Comparison of ENCODE assay signal across 1 cellular context in the genomic region with DNA sequence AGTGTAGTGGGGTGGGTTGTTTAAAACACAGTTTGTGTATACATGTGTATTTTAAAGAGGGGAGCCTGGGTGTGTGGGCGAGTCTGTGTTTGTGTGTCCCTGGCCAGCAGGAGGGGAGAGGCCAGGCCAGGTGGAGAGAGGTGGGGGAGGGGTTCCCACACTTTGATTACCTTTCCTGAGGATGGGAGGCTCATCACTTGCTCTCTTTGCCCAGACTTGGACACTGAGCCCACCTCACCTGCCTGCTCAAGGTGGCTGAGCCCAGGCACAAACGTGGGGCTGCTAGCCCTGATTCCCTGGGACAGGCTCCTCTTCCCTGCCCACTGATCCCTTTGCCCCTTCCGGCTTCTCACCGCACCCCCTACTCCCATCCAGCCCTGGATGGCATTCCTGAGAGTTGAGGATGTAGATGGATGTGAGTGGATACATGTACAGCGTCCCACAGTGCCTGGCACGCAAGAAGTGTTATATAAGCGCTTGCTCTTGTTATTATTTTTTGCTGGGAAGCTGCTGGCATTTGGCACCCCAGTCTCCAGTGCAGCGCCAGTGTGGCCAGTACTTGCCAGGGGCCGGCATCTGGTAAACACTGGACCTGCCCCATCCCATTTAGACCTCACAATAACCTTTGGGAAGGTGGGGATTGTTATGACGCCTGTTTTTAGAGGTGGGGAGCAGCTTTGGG.
A peak's percentile ranks its signal among the peaks of the same experiment; 100 is the strongest.
TF ChIP-seq lines count a peak whose summit lies in the region.

No MANE protein-coding gene starts in this region.

TF ChIP-seq in HepG2, 621 proteins besides CTCF, POLR2A, EP300 and RAD21 (continued from another document and continues in another):
- peak; percentile 60 for TF ChIP-seq ZNF687 (CRISPR knock-in tag; IDR thresholded peaks at IDR 0.05)
- no peak for TF ChIP-seq NR2F6 (IDR thresholded peaks at IDR 0.05)
- TF ChIP-seq NR2F6 (CRISPR knock-in tag; IDR thresholded peaks at IDR 0.05) = 0 out of 2 replicates have a peak, but pooled peaks have one; percentile 8
- peak; percentile 40; the same call in 1 of the 2 replicates for TF ChIP-seq SAP130 (CRISPR knock-in tag; IDR thresholded peaks at IDR 0.05; ENCODE audit: low read depth)
- TF ChIP-seq HNF4A (CRISPR knock-in tag; IDR thresholded peaks at IDR 0.05) = no peak
- TF ChIP-seq ZNF678 (CRISPR knock-in tag; IDR thresholded peaks at IDR 0.05) = 0 out of 2 replicates have a peak, but pooled peaks have one; percentile 75
- TF ChIP-seq, protein P1, sequence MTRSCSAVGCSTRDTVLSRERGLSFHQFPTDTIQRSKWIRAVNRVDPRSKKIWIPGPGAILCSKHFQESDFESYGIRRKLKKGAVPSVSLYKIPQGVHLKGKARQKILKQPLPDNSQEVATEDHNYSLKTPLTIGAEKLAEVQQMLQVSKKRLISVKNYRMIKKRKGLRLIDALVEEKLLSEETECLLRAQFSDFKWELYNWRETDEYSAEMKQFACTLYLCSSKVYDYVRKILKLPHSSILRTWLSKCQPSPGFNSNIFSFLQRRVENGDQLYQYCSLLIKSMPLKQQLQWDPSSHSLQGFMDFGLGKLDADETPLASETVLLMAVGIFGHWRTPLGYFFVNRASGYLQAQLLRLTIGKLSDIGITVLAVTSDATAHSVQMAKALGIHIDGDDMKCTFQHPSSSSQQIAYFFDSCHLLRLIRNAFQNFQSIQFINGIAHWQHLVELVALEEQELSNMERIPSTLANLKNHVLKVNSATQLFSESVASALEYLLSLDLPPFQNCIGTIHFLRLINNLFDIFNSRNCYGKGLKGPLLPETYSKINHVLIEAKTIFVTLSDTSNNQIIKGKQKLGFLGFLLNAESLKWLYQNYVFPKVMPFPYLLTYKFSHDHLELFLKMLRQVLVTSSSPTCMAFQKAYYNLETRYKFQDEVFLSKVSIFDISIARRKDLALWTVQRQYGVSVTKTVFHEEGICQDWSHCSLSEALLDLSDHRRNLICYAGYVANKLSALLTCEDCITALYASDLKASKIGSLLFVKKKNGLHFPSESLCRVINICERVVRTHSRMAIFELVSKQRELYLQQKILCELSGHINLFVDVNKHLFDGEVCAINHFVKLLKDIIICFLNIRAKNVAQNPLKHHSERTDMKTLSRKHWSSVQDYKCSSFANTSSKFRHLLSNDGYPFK (CRISPR knock-in tag; IDR thresholded peaks at IDR 0.05; ENCODE audit: borderline replicate concordance) = 0 out of 2 replicates have a peak, but pooled peaks have one; percentile 17
- 0 out of 2 replicates have a peak, but pooled peaks have one; percentile 19 for TF ChIP-seq TFAP4 (IDR thresholded peaks at IDR 0.05; ENCODE audit: borderline replicate concordance, low read depth)
- no peak for TF ChIP-seq DNMT1 (CRISPR knock-in tag; IDR thresholded peaks at IDR 0.05)
- 0 out of 2 replicates have a peak, but pooled peaks have one; percentile 19 for TF ChIP-seq ZBTB8A (CRISPR knock-in tag; IDR thresholded peaks at IDR 0.05; ENCODE audit: borderline replicate concordance, low read depth)
- peak; percentile 45; the same call in 1 of the 2 replicates for TF ChIP-seq CBFB (CRISPR knock-in tag; IDR thresholded peaks at IDR 0.05)
- TF ChIP-seq NFKB2 (CRISPR knock-in tag; IDR thresholded peaks at IDR 0.05; ENCODE audit: borderline replicate concordance) = peak; percentile 73; the same call in 1 of the 2 replicates
- TF ChIP-seq ZNF275 (CRISPR knock-in tag; IDR thresholded peaks at IDR 0.05; ENCODE audit: borderline replicate concordance) = peak; percentile 58; the same call in 1 of the 2 replicates
- TF ChIP-seq ZNF839 (CRISPR knock-in tag; IDR thresholded peaks at IDR 0.05; ENCODE audit: borderline replicate concordance) = peak; percentile 72; the same call in 1 of the 2 replicates
- peak; percentile 9; the same call in 1 of the 2 replicates for TF ChIP-seq CCDC6 (CRISPR knock-in tag; IDR thresholded peaks at IDR 0.05)
- TF ChIP-seq, protein P2, sequence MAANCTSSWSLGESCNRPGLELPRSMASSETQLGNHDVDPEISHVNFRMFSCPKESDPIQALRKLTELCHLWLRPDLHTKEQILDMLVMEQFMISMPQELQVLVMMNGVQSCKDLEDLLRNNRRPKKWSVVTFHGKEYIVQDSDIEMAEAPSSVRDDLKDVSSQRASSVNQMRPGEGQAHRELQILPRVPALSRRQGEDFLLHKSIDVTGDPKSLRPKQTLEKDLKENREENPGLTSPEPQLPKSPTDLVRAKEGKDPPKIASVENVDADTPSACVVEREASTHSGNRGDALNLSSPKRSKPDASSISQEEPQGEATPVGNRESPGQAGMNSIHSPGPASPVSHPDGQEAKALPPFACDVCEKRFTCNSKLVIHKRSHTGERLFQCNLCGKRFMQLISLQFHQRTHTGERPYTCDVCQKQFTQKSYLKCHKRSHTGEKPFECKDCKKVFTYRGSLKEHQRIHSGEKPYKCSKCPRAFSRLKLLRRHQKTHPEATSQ (CRISPR knock-in tag; IDR thresholded peaks at IDR 0.05; ENCODE audit: borderline replicate concordance) = no peak
- TF ChIP-seq ZNF274 (CRISPR knock-in tag; IDR thresholded peaks at IDR 0.05) = no peak
- 0 out of 2 replicates have a peak, but pooled peaks have one; percentile 9 for TF ChIP-seq FIP1L1 (IDR thresholded peaks at IDR 0.05; ENCODE audit: borderline replicate concordance, insufficient read depth, low read depth, low read length)
- TF ChIP-seq, protein P3, sequence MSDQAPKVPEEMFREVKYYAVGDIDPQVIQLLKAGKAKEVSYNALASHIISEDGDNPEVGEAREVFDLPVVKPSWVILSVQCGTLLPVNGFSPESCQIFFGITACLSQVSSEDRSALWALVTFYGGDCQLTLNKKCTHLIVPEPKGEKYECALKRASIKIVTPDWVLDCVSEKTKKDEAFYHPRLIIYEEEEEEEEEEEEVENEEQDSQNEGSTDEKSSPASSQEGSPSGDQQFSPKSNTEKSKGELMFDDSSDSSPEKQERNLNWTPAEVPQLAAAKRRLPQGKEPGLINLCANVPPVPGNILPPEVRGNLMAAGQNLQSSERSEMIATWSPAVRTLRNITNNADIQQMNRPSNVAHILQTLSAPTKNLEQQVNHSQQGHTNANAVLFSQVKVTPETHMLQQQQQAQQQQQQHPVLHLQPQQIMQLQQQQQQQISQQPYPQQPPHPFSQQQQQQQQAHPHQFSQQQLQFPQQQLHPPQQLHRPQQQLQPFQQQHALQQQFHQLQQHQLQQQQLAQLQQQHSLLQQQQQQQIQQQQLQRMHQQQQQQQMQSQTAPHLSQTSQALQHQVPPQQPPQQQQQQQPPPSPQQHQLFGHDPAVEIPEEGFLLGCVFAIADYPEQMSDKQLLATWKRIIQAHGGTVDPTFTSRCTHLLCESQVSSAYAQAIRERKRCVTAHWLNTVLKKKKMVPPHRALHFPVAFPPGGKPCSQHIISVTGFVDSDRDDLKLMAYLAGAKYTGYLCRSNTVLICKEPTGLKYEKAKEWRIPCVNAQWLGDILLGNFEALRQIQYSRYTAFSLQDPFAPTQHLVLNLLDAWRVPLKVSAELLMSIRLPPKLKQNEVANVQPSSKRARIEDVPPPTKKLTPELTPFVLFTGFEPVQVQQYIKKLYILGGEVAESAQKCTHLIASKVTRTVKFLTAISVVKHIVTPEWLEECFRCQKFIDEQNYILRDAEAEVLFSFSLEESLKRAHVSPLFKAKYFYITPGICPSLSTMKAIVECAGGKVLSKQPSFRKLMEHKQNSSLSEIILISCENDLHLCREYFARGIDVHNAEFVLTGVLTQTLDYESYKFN (CRISPR knock-in tag; conservative IDR thresholded peaks at IDR 0.05) = no peak
- TF ChIP-seq ZNF572 (CRISPR knock-in tag; IDR thresholded peaks at IDR 0.05) = peak; percentile 82; the same call in 1 of the 2 replicates
- 0 out of 2 replicates have a peak, but pooled peaks have one; percentile 13 for TF ChIP-seq ZNF317 (CRISPR knock-in tag; IDR thresholded peaks at IDR 0.05)
- peak; percentile 35; the same call in 1 of the 2 replicates for TF ChIP-seq ZMYM3 (CRISPR knock-in tag; IDR thresholded peaks at IDR 0.05)
- TF ChIP-seq HNF4G (IDR thresholded peaks at IDR 0.05; ENCODE audit: borderline replicate concordance, low read depth, low read length) = no peak
- TF ChIP-seq HNF4G (CRISPR knock-in tag; IDR thresholded peaks at IDR 0.05; ENCODE audit: borderline replicate concordance, low read depth) = peak; percentile 75; the same call in 1 of the 2 replicates
- peak; percentile 5; the same call in 1 of the 2 replicates for TF ChIP-seq ZFX (CRISPR knock-in tag; IDR thresholded peaks at IDR 0.05; ENCODE audit: low read depth)
- TF ChIP-seq ZBTB34 (CRISPR knock-in tag; IDR thresholded peaks at IDR 0.05) = 0 out of 2 replicates have a peak, but pooled peaks have one; percentile 3
- TF ChIP-seq KDM6A (CRISPR knock-in tag; IDR thresholded peaks at IDR 0.05; ENCODE audit: low read depth) = 0 out of 2 replicates have a peak, but pooled peaks have one; percentile 32
- no peak for TF ChIP-seq CC2D1A (CRISPR knock-in tag; IDR thresholded peaks at IDR 0.05)
- TF ChIP-seq ZBTB37 (CRISPR knock-in tag; IDR thresholded peaks at IDR 0.05) = no peak
- 0 out of 2 replicates have a peak, but pooled peaks have one; percentile 15 for TF ChIP-seq EED (CRISPR knock-in tag; IDR thresholded peaks at IDR 0.05)
